1 cellular context compared by ENCODE assay signal in the genomic region with DNA sequence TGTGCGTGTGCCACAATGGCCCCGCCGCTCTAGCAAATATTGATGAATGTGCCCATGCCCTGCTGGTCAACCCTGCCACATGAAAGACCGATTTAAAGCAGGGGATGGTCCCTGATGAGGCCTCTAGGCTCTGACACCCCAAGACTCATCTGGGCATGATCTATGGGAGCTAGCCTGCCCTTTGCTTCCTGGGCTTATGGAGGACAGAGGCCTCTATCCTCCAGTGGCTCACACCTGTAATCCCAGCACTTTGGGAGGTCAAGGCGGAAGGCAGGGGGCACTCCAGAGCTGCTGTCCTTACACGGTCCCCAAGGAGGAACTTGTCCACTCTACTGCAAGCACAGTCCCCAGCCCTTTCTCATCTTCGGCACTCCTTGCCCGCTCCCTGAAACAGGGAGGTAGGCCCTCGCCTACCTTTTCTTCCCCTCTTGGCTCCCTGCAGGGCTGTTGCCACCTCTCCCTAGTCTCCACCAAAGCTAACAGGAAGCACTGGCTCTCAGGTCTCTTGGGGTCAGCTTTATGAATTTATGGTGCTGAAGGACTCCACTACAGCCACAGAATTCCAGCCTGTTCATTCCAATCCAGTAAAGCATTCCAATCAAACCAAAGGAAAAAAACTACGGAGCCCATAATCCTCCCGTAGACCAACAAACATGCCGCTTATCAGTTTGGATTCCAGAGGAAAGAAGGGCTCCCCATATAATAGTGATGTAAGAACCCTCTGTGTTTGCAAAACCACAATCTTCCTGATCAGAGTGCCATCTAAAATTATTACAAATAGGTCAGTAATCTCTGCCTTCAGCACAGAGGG.
TF ChIP-seq lines count a peak whose summit lies in the region.

No MANE protein-coding gene starts in this region.

TF ChIP-seq in HepG2, 621 proteins besides CTCF, POLR2A, EP300 and RAD21 (continued from another document):
- TF ChIP-seq, protein P1, sequence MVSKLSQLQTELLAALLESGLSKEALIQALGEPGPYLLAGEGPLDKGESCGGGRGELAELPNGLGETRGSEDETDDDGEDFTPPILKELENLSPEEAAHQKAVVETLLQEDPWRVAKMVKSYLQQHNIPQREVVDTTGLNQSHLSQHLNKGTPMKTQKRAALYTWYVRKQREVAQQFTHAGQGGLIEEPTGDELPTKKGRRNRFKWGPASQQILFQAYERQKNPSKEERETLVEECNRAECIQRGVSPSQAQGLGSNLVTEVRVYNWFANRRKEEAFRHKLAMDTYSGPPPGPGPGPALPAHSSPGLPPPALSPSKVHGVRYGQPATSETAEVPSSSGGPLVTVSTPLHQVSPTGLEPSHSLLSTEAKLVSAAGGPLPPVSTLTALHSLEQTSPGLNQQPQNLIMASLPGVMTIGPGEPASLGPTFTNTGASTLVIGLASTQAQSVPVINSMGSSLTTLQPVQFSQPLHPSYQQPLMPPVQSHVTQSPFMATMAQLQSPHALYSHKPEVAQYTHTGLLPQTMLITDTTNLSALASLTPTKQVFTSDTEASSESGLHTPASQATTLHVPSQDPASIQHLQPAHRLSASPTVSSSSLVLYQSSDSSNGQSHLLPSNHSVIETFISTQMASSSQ (IDR thresholded peaks at IDR 0.05; ENCODE audit: low read depth): no peak
- TF ChIP-seq, protein P1 (CRISPR knock-in tag; IDR thresholded peaks at IDR 0.05; ENCODE audit: borderline replicate concordance): no peak; the same call in 1 of the 2 replicates
- TF ChIP-seq, protein P2, sequence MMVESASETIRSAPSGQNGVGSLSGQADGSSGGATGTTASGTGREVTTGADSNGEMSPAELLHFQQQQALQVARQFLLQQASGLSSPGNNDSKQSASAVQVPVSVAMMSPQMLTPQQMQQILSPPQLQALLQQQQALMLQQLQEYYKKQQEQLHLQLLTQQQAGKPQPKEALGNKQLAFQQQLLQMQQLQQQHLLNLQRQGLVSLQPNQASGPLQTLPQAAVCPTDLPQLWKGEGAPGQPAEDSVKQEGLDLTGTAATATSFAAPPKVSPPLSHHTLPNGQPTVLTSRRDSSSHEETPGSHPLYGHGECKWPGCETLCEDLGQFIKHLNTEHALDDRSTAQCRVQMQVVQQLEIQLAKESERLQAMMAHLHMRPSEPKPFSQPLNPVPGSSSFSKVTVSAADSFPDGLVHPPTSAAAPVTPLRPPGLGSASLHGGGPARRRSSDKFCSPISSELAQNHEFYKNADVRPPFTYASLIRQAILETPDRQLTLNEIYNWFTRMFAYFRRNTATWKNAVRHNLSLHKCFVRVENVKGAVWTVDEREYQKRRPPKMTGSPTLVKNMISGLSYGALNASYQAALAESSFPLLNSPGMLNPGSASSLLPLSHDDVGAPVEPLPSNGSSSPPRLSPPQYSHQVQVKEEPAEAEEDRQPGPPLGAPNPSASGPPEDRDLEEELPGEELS (CRISPR knock-in tag; IDR thresholded peaks at IDR 0.05): peak; percentile 35; the same call in 1 of the 2 replicates
- no peak for TF ChIP-seq ZNF10 (CRISPR knock-in tag; IDR thresholded peaks at IDR 0.05; ENCODE audit: borderline replicate concordance, low read depth)
- TF ChIP-seq ZNF282 (IDR thresholded peaks at IDR 0.05; ENCODE audit: partially characterized antibody): no peak
- TF ChIP-seq, protein P3, sequence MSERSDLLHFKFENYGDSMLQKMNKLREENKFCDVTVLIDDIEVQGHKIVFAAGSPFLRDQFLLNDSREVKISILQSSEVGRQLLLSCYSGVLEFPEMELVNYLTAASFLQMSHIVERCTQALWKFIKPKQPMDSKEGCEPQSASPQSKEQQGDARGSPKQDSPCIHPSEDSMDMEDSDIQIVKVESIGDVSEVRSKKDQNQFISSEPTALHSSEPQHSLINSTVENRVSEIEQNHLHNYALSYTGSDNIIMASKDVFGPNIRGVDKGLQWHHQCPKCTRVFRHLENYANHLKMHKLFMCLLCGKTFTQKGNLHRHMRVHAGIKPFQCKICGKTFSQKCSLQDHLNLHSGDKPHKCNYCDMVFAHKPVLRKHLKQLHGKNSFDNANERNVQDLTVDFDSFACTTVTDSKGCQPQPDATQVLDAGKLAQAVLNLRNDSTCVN (CRISPR knock-in tag; IDR thresholded peaks at IDR 0.05; ENCODE audit: borderline replicate concordance): peak; percentile 53; the same call in 1 of the 2 replicates
- TF ChIP-seq ZNF33B (CRISPR knock-in tag; IDR thresholded peaks at IDR 0.05): no peak
- TF ChIP-seq, protein P4, sequence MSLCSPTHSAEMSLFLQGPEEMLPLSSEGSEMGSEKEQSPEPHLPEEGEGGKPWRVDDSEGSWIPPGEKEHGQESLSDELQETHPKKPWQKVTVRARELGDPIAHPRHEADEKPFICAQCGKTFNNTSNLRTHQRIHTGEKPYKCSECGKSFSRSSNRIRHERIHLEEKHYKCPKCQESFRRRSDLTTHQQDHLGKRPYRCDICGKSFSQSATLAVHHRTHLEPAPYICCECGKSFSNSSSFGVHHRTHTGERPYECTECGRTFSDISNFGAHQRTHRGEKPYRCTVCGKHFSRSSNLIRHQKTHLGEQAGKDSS (CRISPR knock-in tag; IDR thresholded peaks at IDR 0.05; ENCODE audit: borderline replicate concordance, low read depth): no peak; the same call in 1 of the 2 replicates
- no peak for TF ChIP-seq RNF2 (conservative IDR thresholded peaks at IDR 0.05; ENCODE audit: low read depth)
- TF ChIP-seq, protein P5, sequence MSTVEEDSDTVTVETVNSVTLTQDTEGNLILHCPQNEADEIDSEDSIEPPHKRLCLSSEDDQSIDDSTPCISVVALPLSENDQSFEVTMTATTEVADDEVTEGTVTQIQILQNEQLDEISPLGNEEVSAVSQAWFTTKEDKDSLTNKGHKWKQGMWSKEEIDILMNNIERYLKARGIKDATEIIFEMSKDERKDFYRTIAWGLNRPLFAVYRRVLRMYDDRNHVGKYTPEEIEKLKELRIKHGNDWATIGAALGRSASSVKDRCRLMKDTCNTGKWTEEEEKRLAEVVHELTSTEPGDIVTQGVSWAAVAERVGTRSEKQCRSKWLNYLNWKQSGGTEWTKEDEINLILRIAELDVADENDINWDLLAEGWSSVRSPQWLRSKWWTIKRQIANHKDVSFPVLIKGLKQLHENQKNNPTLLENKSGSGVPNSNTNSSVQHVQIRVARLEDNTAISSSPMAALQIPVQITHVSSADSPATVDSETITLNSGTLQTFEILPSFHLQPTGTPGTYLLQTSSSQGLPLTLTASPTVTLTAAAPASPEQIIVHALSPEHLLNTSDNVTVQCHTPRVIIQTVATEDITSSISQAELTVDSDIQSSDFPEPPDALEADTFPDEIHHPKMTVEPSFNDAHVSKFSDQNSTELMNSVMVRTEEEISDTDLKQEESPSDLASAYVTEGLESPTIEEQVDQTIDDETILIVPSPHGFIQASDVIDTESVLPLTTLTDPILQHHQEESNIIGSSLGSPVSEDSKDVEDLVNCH (CRISPR knock-in tag; IDR thresholded peaks at IDR 0.05): no peak
- TF ChIP-seq HHEX (CRISPR knock-in tag; IDR thresholded peaks at IDR 0.05): no peak
- no peak for TF ChIP-seq GABPA (IDR thresholded peaks at IDR 0.05; ENCODE audit: low read depth, low read length)
- no peak for TF ChIP-seq GABPA (CRISPR knock-in tag; IDR thresholded peaks at IDR 0.05; ENCODE audit: low read depth)
- TF ChIP-seq REPIN1 (CRISPR knock-in tag; IDR thresholded peaks at IDR 0.05; ENCODE audit: borderline replicate concordance, low read depth): no peak
- TF ChIP-seq CCAR2 (optimal IDR thresholded peaks at IDR 0.05; ENCODE audit: low read depth, low read length): no peak
- TF ChIP-seq, protein P6, sequence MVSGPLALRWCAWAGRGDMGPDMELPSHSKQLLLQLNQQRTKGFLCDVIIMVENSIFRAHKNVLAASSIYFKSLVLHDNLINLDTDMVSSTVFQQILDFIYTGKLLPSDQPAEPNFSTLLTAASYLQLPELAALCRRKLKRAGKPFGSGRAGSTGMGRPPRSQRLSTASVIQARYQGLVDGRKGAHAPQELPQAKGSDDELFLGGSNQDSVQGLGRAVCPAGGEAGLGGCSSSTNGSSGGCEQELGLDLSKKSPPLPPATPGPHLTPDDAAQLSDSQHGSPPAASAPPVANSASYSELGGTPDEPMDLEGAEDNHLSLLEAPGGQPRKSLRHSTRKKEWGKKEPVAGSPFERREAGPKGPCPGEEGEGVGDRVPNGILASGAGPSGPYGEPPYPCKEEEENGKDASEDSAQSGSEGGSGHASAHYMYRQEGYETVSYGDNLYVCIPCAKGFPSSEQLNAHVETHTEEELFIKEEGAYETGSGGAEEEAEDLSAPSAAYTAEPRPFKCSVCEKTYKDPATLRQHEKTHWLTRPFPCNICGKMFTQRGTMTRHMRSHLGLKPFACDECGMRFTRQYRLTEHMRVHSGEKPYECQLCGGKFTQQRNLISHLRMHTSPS (CRISPR knock-in tag; IDR thresholded peaks at IDR 0.05; ENCODE audit: low read depth): 0 out of 2 replicates have a peak, but pooled peaks have one; percentile 49
- no peak; the same call in 2 of the 3 replicates for TF ChIP-seq MXI1 (IDR thresholded peaks at IDR 0.05; ENCODE audit: borderline replicate concordance, low read depth, low read length)
- no peak; the same call in 1 of the 2 replicates for TF ChIP-seq NR1H2 (CRISPR knock-in tag; IDR thresholded peaks at IDR 0.05; ENCODE audit: borderline replicate concordance, low read depth)
- TF ChIP-seq SIX1 (CRISPR knock-in tag; IDR thresholded peaks at IDR 0.05; ENCODE audit: borderline replicate concordance): no peak
- TF ChIP-seq, protein P7, sequence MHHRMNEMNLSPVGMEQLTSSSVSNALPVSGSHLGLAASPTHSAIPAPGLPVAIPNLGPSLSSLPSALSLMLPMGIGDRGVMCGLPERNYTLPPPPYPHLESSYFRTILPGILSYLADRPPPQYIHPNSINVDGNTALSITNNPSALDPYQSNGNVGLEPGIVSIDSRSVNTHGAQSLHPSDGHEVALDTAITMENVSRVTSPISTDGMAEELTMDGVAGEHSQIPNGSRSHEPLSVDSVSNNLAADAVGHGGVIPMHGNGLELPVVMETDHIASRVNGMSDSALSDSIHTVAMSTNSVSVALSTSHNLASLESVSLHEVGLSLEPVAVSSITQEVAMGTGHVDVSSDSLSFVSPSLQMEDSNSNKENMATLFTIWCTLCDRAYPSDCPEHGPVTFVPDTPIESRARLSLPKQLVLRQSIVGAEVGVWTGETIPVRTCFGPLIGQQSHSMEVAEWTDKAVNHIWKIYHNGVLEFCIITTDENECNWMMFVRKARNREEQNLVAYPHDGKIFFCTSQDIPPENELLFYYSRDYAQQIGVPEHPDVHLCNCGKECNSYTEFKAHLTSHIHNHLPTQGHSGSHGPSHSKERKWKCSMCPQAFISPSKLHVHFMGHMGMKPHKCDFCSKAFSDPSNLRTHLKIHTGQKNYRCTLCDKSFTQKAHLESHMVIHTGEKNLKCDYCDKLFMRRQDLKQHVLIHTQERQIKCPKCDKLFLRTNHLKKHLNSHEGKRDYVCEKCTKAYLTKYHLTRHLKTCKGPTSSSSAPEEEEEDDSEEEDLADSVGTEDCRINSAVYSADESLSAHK (CRISPR knock-in tag; IDR thresholded peaks at IDR 0.05; ENCODE audit: borderline replicate concordance): no peak
- no peak for TF ChIP-seq ZNF776 (CRISPR knock-in tag; IDR thresholded peaks at IDR 0.05)
- TF ChIP-seq ZNF564 (CRISPR knock-in tag; IDR thresholded peaks at IDR 0.05): no peak
